ENCODE assay signal across 19 cellular contexts in genomic region chr20:6696001-6696400, GRCh38.
DNase-seq lines count a peak whose midpoint lies in the region; ATAC-seq and TF ChIP-seq lines count a peak whose summit lies in the region.
"Had no signal": no experiment of that assay in that cellular context is flagged by ENCODE, and none has a peak within 500 bp of the region (broad histone marks: within the 10 kb centered on the region; RNA-seq: fewer than 3 reads in every experiment).

No MANE protein-coding gene starts in this region.

- peaks cover 8% of the 10 kb centered on the region for H3K9me3 Mint-ChIP-seq in Caco-2 (ENCODE audit: unreplicated experiment)
- H3K9me3 Mint-ChIP-seq in H9, result peaks cover 0 to 2% of the 10 kb centered on the region in 2 experiments; a peak in 2 of 5 replicates
- H3K9me3 Mint-ChIP-seq: GM23338 had no signal

- no peaks in the 10 kb centered on the region for H3K79me1 ChIP-seq in H9 (ENCODE audit: insufficient read depth, low read depth, low read length, poor library complexity, severe bottlenecking)
- H3K79me1 ChIP-seq in trophoblast cell (ENCODE audit: low read length), result peaks cover 2% of the 10 kb centered on the region

- no peak overlapping the region for H2AFZ ChIP-seq in H9 (ENCODE audit: low read length)
- H2AFZ ChIP-seq in trophoblast cell (ENCODE audit: insufficient read depth, low read length, poor library complexity), result no peak overlapping the region
- H2AFZ ChIP-seq: GM23338 had no signal

- H3K18ac ChIP-seq in H9 (ENCODE audit: insufficient read length, low read depth, low read length) (no peak overlapping the region), trophoblast cell (ENCODE audit: low read length) (no peak overlapping the region)

- no peak overlapping the region; the same call in 1 of the 2 replicates for H3K14ac ChIP-seq in H9 (ENCODE audit: insufficient read depth, low read length)
- no peak overlapping the region for H3K14ac ChIP-seq in trophoblast cell (ENCODE audit: low read length)

- DNase-seq in Caco-2 (no peak), H9 (no peak), esophagus muscularis mucosa (ENCODE audit: extremely low spot score) (peak; percentile 72), trophoblast cell (no peak), AG08396 (ENCODE audit: low spot score) (no peak), lower leg skin (ENCODE audit: low spot score in 2 of 2) (no peak), sciatic nerve (ENCODE audit: low spot score) (no peak)
- DNase-seq: CD4-positive, CD25-positive, alpha-beta regulatory T cell; CD8-positive, alpha-beta T cell; DMS 273 treated with DMSO at 0.1 percent for 48 hours; DMS79; EL; GDM1; HFFc6 had no signal

- no peak overlapping the region for H2BK120ac ChIP-seq in H9 (ENCODE audit: low read depth, low read length, poor library complexity, severe bottlenecking)
- no peak overlapping the region for H2BK120ac ChIP-seq in trophoblast cell (ENCODE audit: insufficient read depth, low read length, poor library complexity)

- no peak overlapping the region for H3K56ac ChIP-seq in H9 (ENCODE audit: insufficient read length, low read depth, low read length)

- H3K4me2 ChIP-seq in H9 (ENCODE audit: insufficient read depth, insufficient read length, low read length), result no peak overlapping the region
- H3K4me2 ChIP-seq in trophoblast cell (ENCODE audit: low read length), result no peak overlapping the region
- H3K4me2 ChIP-seq: BLaER1, GM23338 had no signal

- H3K23ac ChIP-seq in H9 (ENCODE audit: insufficient read length, low read depth, low read length) (no peak overlapping the region), trophoblast cell (ENCODE audit: low read length) (no peak overlapping the region)

- H3K4me3 Mint-ChIP-seq in Caco-2 (ENCODE audit: unreplicated experiment) (no peak overlapping the region), H9 (no peak overlapping the region)
- H3K4me3 Mint-ChIP-seq: B cell; CD4-positive, CD25-positive, alpha-beta regulatory T cell; CD8-positive, alpha-beta T cell; GM23338; HFFc6 had no signal

- no peak for TF ChIP-seq POLR2A in esophagus muscularis mucosa (IDR thresholded peaks at IDR 0.05; ENCODE audit: low read depth)
- TF ChIP-seq POLR2A in lower leg skin (IDR thresholded peaks at IDR 0.05), result no peak

- ATAC-seq in sciatic nerve, result no peak
- ATAC-seq: CD8-positive, alpha-beta T cell; GM23338 had no signal

- H3K36me3 ChIP-seq in Caco-2 (ENCODE audit: control insufficient read depth, insufficient read depth, low read length) (no peaks in the 10 kb centered on the region), esophagus muscularis mucosa (no peaks in the 10 kb centered on the region), trophoblast cell (ENCODE audit: control insufficient read depth in 1 of 2, insufficient read depth in 2 of 2, low read length in 2 of 2) (no peaks in the 10 kb centered on the region)
- H3K36me3 ChIP-seq: BLaER1, HAP-1 had no signal

- TF ChIP-seq CTCF in Caco-2 (IDR thresholded peaks at IDR 0.05; ENCODE audit: insufficient read depth in 1 of 2, low read depth in 1 of 2, low read length in 1 of 2, severe bottlenecking in 1 of 2, unreplicated experiment in 1 of 2) (no peak), H9 (conservative IDR thresholded peaks at IDR 0.05) (no peak), esophagus muscularis mucosa (IDR thresholded peaks at IDR 0.05) (no peak), lower leg skin (IDR thresholded peaks at IDR 0.05) (no peak)

- H2BK5ac ChIP-seq in H9 (ENCODE audit: insufficient read length, low read length) (no peak overlapping the region), trophoblast cell (ENCODE audit: low read depth, low read length, poor library complexity) (no peak overlapping the region)

- CTCF ChIA-PET in Caco-2 (lab: Charles Lee), result no interaction called here

- no peak overlapping the region for H2BK20ac ChIP-seq in H9 (ENCODE audit: low read depth, low read length, poor library complexity, severe bottlenecking)

- no peak overlapping the region for H3K4ac ChIP-seq in H9 (ENCODE audit: low read depth, low read length)
- H3K4ac ChIP-seq in trophoblast cell (ENCODE audit: low read depth, low read length), result no peak overlapping the region

- H3K23me2 ChIP-seq in H9 (ENCODE audit: insufficient read length, low read depth, low read length, poor library complexity, severe bottlenecking), result no peaks in the 10 kb centered on the region

- H4K8ac ChIP-seq in H9 (replicated peaks; ENCODE audit: insufficient read length, low read depth, low read length) (no peak overlapping the region), trophoblast cell (ENCODE audit: low read depth, low read length) (no peak overlapping the region)

- H3K79me2 ChIP-seq in H9 (ENCODE audit: insufficient read depth, low read length), result no peaks in the 10 kb centered on the region
- no peaks in the 10 kb centered on the region for H3K79me2 ChIP-seq in trophoblast cell (ENCODE audit: control insufficient read depth, insufficient read depth, low read length, poor library complexity)

- no CpG with 5 or more reads among the region's 4 CpGs for WGBS in H9 (ENCODE audit: extremely low coverage, insufficient read length, low lambda C conversion rate)
- 83% methylated on average over 4 of the region's 4 CpGs for WGBS in esophagus muscularis mucosa
- no CpG with 5 or more reads among the region's 4 CpGs for WGBS in trophoblast cell (ENCODE audit: extremely low coverage, insufficient coverage, insufficient read length)
- WGBS in lower leg skin, 2 donors, result 86 to 92% methylated on average over 4 of the region's 4 CpGs

- H2BK12ac ChIP-seq in H9 (ENCODE audit: insufficient read length, low read depth, low read length) (no peak overlapping the region), trophoblast cell (ENCODE audit: low read length) (no peak overlapping the region)

- no peak overlapping the region for H3K4me3 ChIP-seq in Caco-2 (ENCODE audit: low read depth, low read length)
- no peak overlapping the region for H3K4me3 ChIP-seq in esophagus muscularis mucosa
- no peak overlapping the region for H3K4me3 ChIP-seq in trophoblast cell (ENCODE audit: low read depth, low read length)
- H3K4me3 ChIP-seq in lower leg skin (ENCODE audit: low read depth, poor library complexity, severe bottlenecking), result no peak overlapping the region
- H3K4me3 ChIP-seq: BLaER1, GM23338, HAP-1 had no signal

- intact Hi-C loops in Caco-2 (cut with micrococcal nuclease; ENCODE audit: unreplicated experiment) (loop anchor here (2.0 kb wide), 1 partner anchor 207 kb away; no protein-coding TSS in a partner anchor), esophagus muscularis mucosa (cut with DNase I) (no loop called here), lower leg skin (cut with DNase I; ENCODE audit: low total_unique reads) (no loop called here), sciatic nerve (cut with DNase I) (no loop called here)

- no peak for TF ChIP-seq EP300 in esophagus muscularis mucosa (IDR thresholded peaks at IDR 0.05)

- H3K4me1 ChIP-seq in Caco-2, result peaks cover 85% of the 10 kb centered on the region
- peaks cover 4% of the 10 kb centered on the region; the same call in 1 of the 2 replicates for H3K4me1 ChIP-seq in H9 (ENCODE audit: insufficient read depth, low read length)
- H3K4me1 ChIP-seq in esophagus muscularis mucosa, result peaks cover 0 to 12% (median 4%) of the 10 kb centered on the region in 4 donors
- peaks cover 8 to 11% of the 10 kb centered on the region in 2 experiments for H3K4me1 ChIP-seq in trophoblast cell (ENCODE audit: control insufficient read depth in 1 of 2, insufficient read depth in 2 of 2, low read length in 2 of 2)
- H3K4me1 ChIP-seq: HAP-1 had no signal

- H3K27me3 Mint-ChIP-seq in Caco-2 (ENCODE audit: insufficient read depth, unreplicated experiment), result no peaks in the 10 kb centered on the region
- no peaks in the 10 kb centered on the region; the same call in 1 of the 2 replicates for H3K27me3 Mint-ChIP-seq in H9 (ENCODE audit: low read depth)
- H3K27me3 Mint-ChIP-seq: B cell; CD4-positive, CD25-positive, alpha-beta regulatory T cell had no signal

- H3K27ac Mint-ChIP-seq in Caco-2 (ENCODE audit: unreplicated experiment) (peak overlapping the region; percentile 99), H9 (no peak overlapping the region)
- H3K27ac Mint-ChIP-seq: B cell; CD4-positive, CD25-positive, alpha-beta regulatory T cell; CD8-positive, alpha-beta T cell; GM23338; HFFc6 had no signal

- H3K27ac ChIP-seq in H9 (ENCODE audit: insufficient read length, low read depth, low read length) (no peak overlapping the region), esophagus muscularis mucosa (replicated peaks in 1 of 4) (no peak overlapping the region), trophoblast cell (ENCODE audit: low read depth, low read length) (no peak overlapping the region)
- H3K27ac ChIP-seq: BLaER1, C4-2B had no signal

- H3K36me3 Mint-ChIP-seq in Caco-2 (ENCODE audit: insufficient read depth, unreplicated experiment) (peaks cover 34% of the 10 kb centered on the region), H9 (ENCODE audit: insufficient read depth in 1 of 3, low read depth in 3 of 3) (no peaks in the 10 kb centered on the region; a peak in 1 of 7 replicates)
- H3K36me3 Mint-ChIP-seq: CD4-positive, CD25-positive, alpha-beta regulatory T cell; CD8-positive, alpha-beta T cell had no signal

- POLR2A ChIA-PET in Caco-2 (lab: Charles Lee), result no interaction called here

- H4K20me1 ChIP-seq in H9 (ENCODE audit: control insufficient read depth, insufficient read depth, insufficient read length), result no peaks in the 10 kb centered on the region
- H4K20me1 ChIP-seq: BLaER1 had no signal

- H3K9ac ChIP-seq in H9 (ENCODE audit: extremely low read depth, insufficient read length, low read length), result no peak overlapping the region
- peak overlapping the region; percentile 4 for H3K9ac ChIP-seq in trophoblast cell (ENCODE audit: low read length)
- H3K9ac ChIP-seq: BLaER1 had no signal

- no peak overlapping the region for H4K12ac ChIP-seq in trophoblast cell (ENCODE audit: low read depth, low read length)

- H2AK5ac ChIP-seq in H9 (ENCODE audit: insufficient read length, low read length), result peak overlapping the region; percentile 62
- H2AK5ac ChIP-seq in trophoblast cell (ENCODE audit: low read length), result no peak overlapping the region

- H4K5ac ChIP-seq in H9 (ENCODE audit: insufficient read length, low read depth, low read length), result no peak overlapping the region

- H2BK15ac ChIP-seq in H9 (ENCODE audit: low read depth, low read length), result no peak overlapping the region

- H4K91ac ChIP-seq in H9 (ENCODE audit: insufficient read length, low read depth, low read length), result no peak overlapping the region
- no peak overlapping the region for H4K91ac ChIP-seq in trophoblast cell (ENCODE audit: low read depth, low read length)

- BruUV-seq in Caco-2 (replicated peaks; lab: Mats Ljungman, UMichigan), result no TSS peak

- H3K4me1 Mint-ChIP-seq in Caco-2 (ENCODE audit: low read depth, unreplicated experiment) (peaks cover 80% of the 10 kb centered on the region), H9 (peaks cover 22 to 27% of the 10 kb centered on the region in 2 experiments)
- H3K4me1 Mint-ChIP-seq: B cell; CD4-positive, CD25-positive, alpha-beta regulatory T cell had no signal

- no peak overlapping the region for H3T11ph ChIP-seq in H9 (ENCODE audit: low read length)

- H3K27me3 ChIP-seq in Caco-2 (replicated peaks; ENCODE audit: control insufficient read depth, insufficient read depth, low read length) (no peaks in the 10 kb centered on the region), H9 (ENCODE audit: insufficient read depth, low read length) (no peaks in the 10 kb centered on the region), esophagus muscularis mucosa (no peaks in the 10 kb centered on the region), trophoblast cell (ENCODE audit: insufficient read depth, low read length) (no peaks in the 10 kb centered on the region)
- H3K27me3 ChIP-seq: BLaER1 had no signal

- H3K9me3 ChIP-seq in Caco-2, result no peaks in the 10 kb centered on the region
- no peaks in the 10 kb centered on the region for H3K9me3 ChIP-seq in H9 (ENCODE audit: control insufficient read depth, low read depth, low read length)
- no peaks in the 10 kb centered on the region for H3K9me3 ChIP-seq in esophagus muscularis mucosa
- H3K9me3 ChIP-seq in trophoblast cell (ENCODE audit: insufficient read depth, low read depth, low read length), result no peaks in the 10 kb centered on the region
- H3K9me3 ChIP-seq: HAP-1 had no signal
